ENCODE assay signal across 14 cellular contexts in the genomic region with DNA sequence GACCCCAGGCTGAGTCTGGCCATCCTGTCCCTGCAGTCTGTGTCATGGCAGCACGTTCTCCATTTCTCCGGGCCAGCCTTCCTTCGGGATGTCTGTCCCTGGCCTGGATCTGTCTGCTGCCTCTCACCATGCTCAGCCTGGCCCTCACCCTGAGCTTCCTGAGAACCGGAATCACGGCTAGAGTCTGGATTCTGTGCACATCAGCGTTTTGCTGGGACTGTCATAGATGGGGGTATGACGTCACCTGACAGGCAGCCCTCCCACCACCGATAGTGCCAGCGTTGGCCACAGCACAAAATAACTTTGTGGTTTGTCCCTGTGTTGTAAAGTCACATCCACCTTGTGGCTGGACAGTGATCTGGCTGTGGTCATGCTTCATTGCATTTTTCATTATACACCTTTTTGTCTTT. TPM values are rescaled to one million over a fixed set of nuclear protein-coding genes. Genes with fewer than 3 reads are reported as not detected.
A peak's percentile ranks its signal among the peaks of the same experiment; 100 is the strongest.
DNase-seq lines count a peak whose midpoint lies in the region; ATAC-seq, FAIRE-seq and TF ChIP-seq lines count a peak whose summit lies in the region.
"Had no signal": no experiment of that assay in that cellular context is flagged by ENCODE, and none has a peak within 500 bp of the region (broad histone marks: within the 10 kb centered on the region; RNA-seq: fewer than 3 reads in every experiment).

No MANE protein-coding gene starts in this region.

- no peak overlapping the region for H3K4ac ChIP-seq in neuronal stem cell (ENCODE audit: low read length)

- no peak overlapping the region for H3K4me3 Mint-ChIP-seq in CD4-positive, alpha-beta T cell
- H3K4me3 Mint-ChIP-seq: T-cell had no signal

- no peak overlapping the region for H3K27ac ChIP-seq in A549
- H3K27ac ChIP-seq in MM.1S (ENCODE audit: low read length) = peak overlapping the region; percentile 38; the same call in 1 of the 2 replicates
- peak overlapping the region in 58 of 59 donors; percentile 30 to 100 (median 97) for H3K27ac ChIP-seq in dorsolateral prefrontal cortex
- no peak overlapping the region for H3K27ac ChIP-seq in neuronal stem cell (replicated peaks; ENCODE audit: low read length)
- no peak overlapping the region for H3K27ac ChIP-seq in RWPE1
- no peak overlapping the region for H3K27ac ChIP-seq in CD4-positive, alpha-beta T cell (ENCODE audit: low read depth, low read length)
- H3K27ac ChIP-seq: thoracic aorta had no signal

- H3K18ac ChIP-seq in neuronal stem cell (ENCODE audit: low read length) = peak overlapping the region; percentile 12

- H3K4me2 ChIP-seq in A549 (no peak overlapping the region), MM.1S (ENCODE audit: low read depth, low read length) (peak overlapping the region; percentile 17; the same call in 1 of the 2 replicates), neuronal stem cell (ENCODE audit: insufficient read depth, low read length, poor library complexity, severe bottlenecking) (no peak overlapping the region)

- TF ChIP-seq CTCF in A549 (IDR thresholded peaks at IDR 0.05) = no peak
- no peak for TF ChIP-seq CTCF in MM.1S (IDR thresholded peaks at IDR 0.05; ENCODE audit: low read length)
- no peak for TF ChIP-seq CTCF in dorsolateral prefrontal cortex (IDR thresholded peaks at IDR 0.05 in 54 of 56, conservative IDR thresholded peaks at IDR 0.05 in 2 of 56; ENCODE audit: low read depth in 1 of 56, partially characterized antibody in 56 of 56)
- no peak for TF ChIP-seq CTCF in RWPE1 (conservative IDR thresholded peaks at IDR 0.05; ENCODE audit: low read depth)
- TF ChIP-seq CTCF in CD4-positive, alpha-beta T cell (IDR thresholded peaks at IDR 0.05) = no peak

- H3K79me2 ChIP-seq in MM.1S (ENCODE audit: low read length) = peaks cover 15% of the 10 kb centered on the region

- peaks cover 33% of the 10 kb centered on the region for H3K27me3 Mint-ChIP-seq in CD4-positive, alpha-beta T cell

- no peak for ATAC-seq in A549
- ATAC-seq in CD4-positive, alpha-beta T cell (ENCODE audit: poor library complexity) = no peak
- ATAC-seq: T-cell had no signal

- TF ChIP-seq EP300 in A549 (IDR thresholded peaks at IDR 0.05) = no peak

- H3K9me2 ChIP-seq in MM.1S (replicated peaks; ENCODE audit: insufficient read depth, low read length) = no peaks in the 10 kb centered on the region

- no peaks in the 10 kb centered on the region for H3K36me3 Mint-ChIP-seq in CD4-positive, alpha-beta T cell (ENCODE audit: low read depth)
- H3K36me3 Mint-ChIP-seq: T-cell had no signal

- H2BK120ac ChIP-seq in neuronal stem cell (ENCODE audit: low read depth, low read length) = no peak overlapping the region

- peak overlapping the region; percentile 5 for H3K14ac ChIP-seq in neuronal stem cell (ENCODE audit: low read length)

- H3K9ac ChIP-seq in MM.1S (ENCODE audit: low read length) (no peak overlapping the region), neuronal stem cell (ENCODE audit: low read depth, low read length, poor library complexity) (no peak overlapping the region)

- no peak overlapping the region for H3K23ac ChIP-seq in neuronal stem cell (ENCODE audit: low read depth, low read length, poor library complexity)

- H3K4me1 Mint-ChIP-seq in CD4-positive, alpha-beta T cell (ENCODE audit: low read depth) = peaks cover 24% of the 10 kb centered on the region

- intact Hi-C loops in dorsolateral prefrontal cortex (cut with DNase I) = no loop called here
- intact Hi-C loops in CD4-positive, alpha-beta T cell (cut with DNase I, micrococcal nuclease) = no loop called here

- no peak for FAIRE-seq in A549 (lab: Jason Lieb, UNC)
- FAIRE-seq: endometrium had no signal

- no peak overlapping the region for H2AFZ ChIP-seq in MM.1S (ENCODE audit: low read length)
- H2AFZ ChIP-seq in neuronal stem cell (ENCODE audit: low read length) = no peak overlapping the region

- H2AK5ac ChIP-seq in neuronal stem cell (ENCODE audit: low read depth, low read length) = no peak overlapping the region

- H3F3A ChIP-seq in MM.1S (ENCODE audit: insufficient read depth, low read length) = peaks cover 40% of the 10 kb centered on the region

- H2BK15ac ChIP-seq in neuronal stem cell (ENCODE audit: low read length) = no peak overlapping the region

- peaks cover 2% of the 10 kb centered on the region for H3K79me1 ChIP-seq in neuronal stem cell (ENCODE audit: low read depth, low read length)

- H3K27ac Mint-ChIP-seq in CD4-positive, alpha-beta T cell = no peak overlapping the region
- H3K27ac Mint-ChIP-seq: T-cell had no signal

- H4K20me1 ChIP-seq in MM.1S (ENCODE audit: insufficient read depth, low read length) = no peaks in the 10 kb centered on the region

- H3K4me3 ChIP-seq in A549 = no peak overlapping the region
- H3K4me3 ChIP-seq in MM.1S (ENCODE audit: low read length) = no peak overlapping the region
- H3K4me3 ChIP-seq in dorsolateral prefrontal cortex = peak overlapping the region in 2 of 59 donors; percentile 8 to 65
- H3K4me3 ChIP-seq in neuronal stem cell (ENCODE audit: low read length in 2 of 2) = no peak overlapping the region
- H3K4me3 ChIP-seq: thoracic aorta had no signal

- no peak for TF ChIP-seq RAD21 in A549 (conservative IDR thresholded peaks at IDR 0.05 in 1 of 2, IDR thresholded peaks at IDR 0.05 in 1 of 2)

- no peak for DNase-seq in A549 (ENCODE audit: low read depth in 1 of 2, low spot score in 1 of 2)
- DNase-seq in MM.1S = no peak
- peak in 2 of 10 donors; percentile 39 to 43 for DNase-seq in dorsolateral prefrontal cortex
- no peak for DNase-seq in neuronal stem cell (ENCODE audit: low spot score)
- no peak for DNase-seq in RWPE1 (ENCODE audit: low spot score)
- DNase-seq in T-helper 9 cell = no peak
- DNase-seq in CD4-positive, alpha-beta T cell = no peak
- no peak for DNase-seq in NCI-H510A (lab: John Stamatoyannopoulos, UW)
- DNase-seq: activated CD4-positive, alpha-beta T cell treated with anti-CD3 and anti-CD28 coated beads for 4 hours; activated T-cell treated with anti-CD3 and anti-CD28 coated beads, Interleukin-2, amount 50 U/mL, for 48 hours; NCI-H2081 treated with DMSO at 0.1 percent for 48 hours had no signal

- WGBS in A549 (ENCODE audit: missing lambda C conversion rate) = 90% methylated on average over 9 of the region's 9 CpGs
- WGBS in neuronal stem cell (ENCODE audit: extremely low coverage in 2 of 2, insufficient read length in 2 of 2, insufficient replicate concordance in 1 of 2), 2 donors = no CpG with 5 or more reads among the region's 9 CpGs

- H2BK12ac ChIP-seq in neuronal stem cell (ENCODE audit: low read length) = no peak overlapping the region

- H3K4me1 ChIP-seq in A549 = no peaks in the 10 kb centered on the region
- peaks cover 62% of the 10 kb centered on the region for H3K4me1 ChIP-seq in MM.1S (ENCODE audit: low read length)
- H3K4me1 ChIP-seq in neuronal stem cell (ENCODE audit: control insufficient read depth in 2 of 2, insufficient read depth in 1 of 2, low read depth in 1 of 2, low read length in 2 of 2) = peaks cover 9 to 18% of the 10 kb centered on the region in 2 donors

- no peaks in the 10 kb centered on the region for H3K36me3 ChIP-seq in MM.1S (replicated peaks; ENCODE audit: insufficient read depth, low read length)
- H3K36me3 ChIP-seq in neuronal stem cell (replicated peaks in 1 of 2; ENCODE audit: control insufficient read depth in 2 of 2, insufficient read depth in 2 of 2, low read length in 2 of 2) = peaks cover 9 to 61% of the 10 kb centered on the region in 2 donors
- H3K36me3 ChIP-seq: thoracic aorta had no signal

- no peak overlapping the region for H4K91ac ChIP-seq in neuronal stem cell (ENCODE audit: low read depth, low read length, poor library complexity)

- H4K8ac ChIP-seq in neuronal stem cell (ENCODE audit: low read depth, low read length) = no peak overlapping the region

- H3K9me3 ChIP-seq in A549 (no peaks in the 10 kb centered on the region), MM.1S (replicated peaks; ENCODE audit: insufficient read depth, low read length) (no peaks in the 10 kb centered on the region), neuronal stem cell (replicated peaks in 1 of 2; ENCODE audit: control insufficient read depth in 2 of 2, insufficient read depth in 1 of 2, low read depth in 1 of 2, low read length in 2 of 2) (no peaks in the 10 kb centered on the region)
- H3K9me3 ChIP-seq in CD4-positive, alpha-beta T cell (ENCODE audit: control insufficient read depth, low read length) = no peaks in the 10 kb centered on the region
- H3K9me3 ChIP-seq: thoracic aorta had no signal

- POLR2A ChIA-PET in A549 (lab: Yijun Ruan, JAX) = no interaction called here
- POLR2A ChIA-PET in RWPE1 (lab: Yijun Ruan, JAX; ENCODE audit: low non-redundant PET) = no interaction called here
- POLR2A ChIA-PET in CD4-positive, alpha-beta T cell (lab: Charles Lee) = no interaction called here

- H3K9me3 Mint-ChIP-seq in CD4-positive, alpha-beta T cell = no peaks in the 10 kb centered on the region
- H3K9me3 Mint-ChIP-seq: T-cell had no signal

- no peak overlapping the region for H2BK5ac ChIP-seq in neuronal stem cell (ENCODE audit: low read length)

- CTCF ChIA-PET in A549 (lab: Yijun Ruan, JAX) (interaction anchor here (7.9 kb wide), 1 partner anchor 17 kb away, joined by 62 read pairs; no protein-coding TSS in a partner anchor), RWPE1 (lab: Yijun Ruan, JAX) (no interaction called here)
- CTCF ChIA-PET in CD4-positive, alpha-beta T cell (lab: Charles Lee) = no interaction called here

- no peaks in the 10 kb centered on the region for H3K27me3 ChIP-seq in MM.1S (replicated peaks; ENCODE audit: insufficient read depth, low read length)
- H3K27me3 ChIP-seq in dorsolateral prefrontal cortex = no peaks in the 10 kb centered on the region
- no peaks in the 10 kb centered on the region for H3K27me3 ChIP-seq in neuronal stem cell (ENCODE audit: control insufficient read depth in 3 of 3, insufficient read depth in 3 of 3, low read depth in 1 of 3, low read length in 3 of 3)
- H3K27me3 ChIP-seq in CD4-positive, alpha-beta T cell (ENCODE audit: control insufficient read depth, insufficient read depth, low read length) = peaks cover 10% of the 10 kb centered on the region

- TF ChIP-seq POLR2A in A549 (IDR thresholded peaks at IDR 0.05; ENCODE audit: low read length) = no peak

TF ChIP-seq in A549, 52 proteins besides CTCF, POLR2A, EP300 and RAD21 (continues in another document):
- TF ChIP-seq CEBPB (IDR thresholded peaks at IDR 0.05) (no peak), MAFK (IDR thresholded peaks at IDR 0.05; ENCODE audit: partially characterized antibody) (peak; percentile 37), FOSL2 (IDR thresholded peaks at IDR 0.05) (no peak), FOSL2 (CRISPR knock-in tag; IDR thresholded peaks at IDR 0.05) (no peak), EHMT2 (IDR thresholded peaks at IDR 0.05; ENCODE audit: low read depth) (no peak), MAZ (IDR thresholded peaks at IDR 0.05; ENCODE audit: borderline replicate concordance, low read depth, low read length) (no peak)

RNA-seq across cellular contexts. Expression of gene B9D1, which starts 59.2 kb away (rescaled TPM):
- polyA plus RNA-seq in A549 (2011; rRNA removed) (60.6 and 65.6 TPM in 2 replicates), A549 (2017; fragmentation: RNase III; extraction: RNeasy Plus Mini Kit Qiagen cat#74134 plus additional on column Dnase treatment) (47.6 to 59.4 TPM (median 48.2 TPM) in 3 replicates)
- polyA plus RNA-seq in A549 (2012; cell fraction: cytosol; rRNA removed) = 101 and 112 TPM in 2 replicates
- 98.6 and 98.8 TPM in 2 replicates for polyA plus RNA-seq in A549 (2012; cell fraction: nucleus; rRNA removed)
- polyA minus RNA-seq in A549 (2011; rRNA and poly(A)+ RNA removed) = 80.8 and 98.0 TPM in 2 replicates
- total RNA-seq in dorsolateral prefrontal cortex = 10 to 100 TPM; 10.3 to 48.5 (median 28.0) TPM
- 22.2 TPM for polyA plus RNA-seq in neuronal stem cell (2013, experiment 1 of 2)
- 23.4 TPM for polyA plus RNA-seq in neuronal stem cell (2013, experiment 2 of 2)
- under 1 TPM; 0.66 to 0.73 TPM for total RNA-seq in CD4-positive, alpha-beta T cell

Comparison
In these comparisons a context has a peak if more than half of its experiments do, and no peak if none do; other contexts are left out.
1. H3K27ac ChIP-seq: peak in MM.1S (single experiment) and dorsolateral prefrontal cortex (58 of 59); none in A549 (0 of 2), neuronal stem cell (single experiment), RWPE1 (single experiment) and CD4-positive, alpha-beta T cell (single experiment).
2. RNA of gene B9D1, which starts 59.2 kb away (total RNA-seq): 10.3 to 48.5 TPM in dorsolateral prefrontal cortex; 0.66 to 0.73 TPM in CD4-positive, alpha-beta T cell; every median in the first group is over 4 times any median in the second.